Comparison of ENCODE assay signal across 11 cellular contexts in the genomic region with DNA sequence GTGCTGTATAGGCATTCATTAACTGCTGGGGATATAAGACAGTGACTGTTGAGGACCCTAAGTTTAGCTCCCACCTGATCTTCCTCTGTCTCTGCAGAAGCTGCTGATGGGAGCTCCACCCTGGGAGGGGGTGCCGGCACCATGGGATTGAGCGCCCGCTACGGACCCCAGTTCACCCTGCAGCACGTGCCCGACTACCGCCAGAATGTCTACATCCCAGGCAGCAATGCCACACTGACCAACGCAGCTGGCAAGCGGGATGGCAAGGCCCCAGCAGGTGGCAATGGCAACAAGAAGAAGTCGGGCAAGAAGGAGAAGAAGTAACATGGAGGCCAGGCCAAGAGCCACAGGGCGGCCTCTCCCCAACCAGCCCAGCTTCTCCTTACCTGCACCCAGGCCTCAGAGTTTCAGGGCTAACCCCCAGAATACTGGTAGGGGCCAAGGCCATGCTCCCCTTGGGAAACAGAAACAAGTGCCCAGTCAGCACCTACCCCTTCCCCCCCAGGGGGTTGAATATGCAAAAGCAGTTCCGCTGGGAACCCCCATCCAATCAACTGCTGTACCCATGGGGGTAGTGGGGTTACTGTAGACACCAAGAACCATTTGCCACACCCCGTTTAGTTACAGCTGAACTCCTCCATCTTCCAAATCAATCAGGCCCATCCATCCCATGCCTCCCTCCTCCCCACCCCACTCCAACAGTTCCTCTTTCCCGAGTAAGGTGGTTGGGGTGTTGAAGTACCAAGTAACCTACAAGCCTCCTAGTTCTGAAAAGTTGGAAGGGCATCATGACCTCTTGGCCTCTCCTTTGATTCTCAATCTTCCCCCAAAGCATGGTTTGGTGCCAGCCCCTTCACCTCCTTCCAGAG. TPM values are rescaled to one million over a fixed set of nuclear protein-coding genes. Genes with fewer than 3 reads are reported as not detected.
DNase-seq lines count a peak whose midpoint lies in the region; ATAC-seq and TF ChIP-seq lines count a peak whose summit lies in the region.
"Had no signal": no experiment of that assay in that cellular context is flagged by ENCODE, and none has a peak within 500 bp of the region (broad histone marks: within the 10 kb centered on the region; RNA-seq: fewer than 3 reads in every experiment).

No MANE protein-coding gene starts in this region.

- peak; percentile 40 for ATAC-seq in GM19351 (IDR thresholded peaks at IDR 0.05; ENCODE audit: unreplicated experiment)
- peak; percentile 31 for ATAC-seq in HG03469 (IDR thresholded peaks at IDR 0.05; ENCODE audit: unreplicated experiment)
- ATAC-seq in gastroesophageal sphincter = no peak
- ATAC-seq: T-cell had no signal

- no peak overlapping the region for H3K4ac ChIP-seq in H9 (ENCODE audit: low read depth, low read length)

- H2BK15ac ChIP-seq in H9 (ENCODE audit: low read depth, low read length) = no peak overlapping the region

- H3K4me1 Mint-ChIP-seq in Calu3 (ENCODE audit: low read depth, unreplicated experiment) (no peaks in the 10 kb centered on the region), H9 (peaks cover 53 to 59% of the 10 kb centered on the region in 2 experiments)
- H3K4me1 Mint-ChIP-seq in T-helper 2 cell treated with Interferon-gamma antibody and Interleukin-4, amounts not matched to agents 5 μg/mL and 100 μg/mL, for 36 hours (ENCODE audit: low read depth) = peaks cover 26% of the 10 kb centered on the region

- H3K4me3 Mint-ChIP-seq in Calu3 (ENCODE audit: low read depth, unreplicated experiment) = no peak overlapping the region
- H3K4me3 Mint-ChIP-seq in H9 = no peak overlapping the region; a peak in 1 of 5 replicates
- no peak overlapping the region for H3K4me3 Mint-ChIP-seq in T-helper 2 cell treated with Interferon-gamma antibody and Interleukin-4, amounts not matched to agents 5 μg/mL and 100 μg/mL, for 36 hours
- H3K4me3 Mint-ChIP-seq: GM23338 had no signal

- TF ChIP-seq CTCF in Calu3 (IDR thresholded peaks at IDR 0.05; ENCODE audit: unreplicated experiment) (no peak), gastroesophageal sphincter (IDR thresholded peaks at IDR 0.05) (no peak), H9 (conservative IDR thresholded peaks at IDR 0.05) (no peak), PC-9 (conservative IDR thresholded peaks at IDR 0.05) (no peak)

- H4K5ac ChIP-seq in H9 (ENCODE audit: insufficient read length, low read depth, low read length) = no peak overlapping the region

- no peak overlapping the region for H3T11ph ChIP-seq in H9 (ENCODE audit: low read length)

- no peak overlapping the region for H2BK12ac ChIP-seq in H9 (ENCODE audit: insufficient read length, low read depth, low read length)

- H3K9me2 ChIP-seq in PC-9 (ENCODE audit: insufficient read depth) = no peaks in the 10 kb centered on the region

- TF ChIP-seq POLR2A in gastroesophageal sphincter (IDR thresholded peaks at IDR 0.05) = no peak

- H3K27ac Mint-ChIP-seq in Calu3 (ENCODE audit: unreplicated experiment) (peak overlapping the region; percentile 18), H9 (no peak overlapping the region; a peak in 1 of 7 replicates)
- H3K27ac Mint-ChIP-seq in T-helper 2 cell treated with Interferon-gamma antibody and Interleukin-4, amounts not matched to agents 5 μg/mL and 100 μg/mL, for 36 hours = no peak overlapping the region
- H3K27ac Mint-ChIP-seq: GM23338 had no signal

- peaks cover 17% of the 10 kb centered on the region for H3K23me2 ChIP-seq in H9 (ENCODE audit: insufficient read length, low read depth, low read length, poor library complexity, severe bottlenecking)

- no peak overlapping the region for H3K14ac ChIP-seq in H9 (ENCODE audit: insufficient read depth, low read length)

- H3K27ac ChIP-seq in gastroesophageal sphincter = peak overlapping the region in 3 of 4 donors; percentile 6 to 97 (median 94)
- H3K27ac ChIP-seq in H9 (ENCODE audit: insufficient read length, low read depth, low read length) = no peak overlapping the region
- no peak overlapping the region for H3K27ac ChIP-seq in PC-9

- H2BK5ac ChIP-seq in H9 (ENCODE audit: insufficient read length, low read length) = no peak overlapping the region

- H3K79me2 ChIP-seq in H9 (ENCODE audit: insufficient read depth, low read length) = no peaks in the 10 kb centered on the region
- H3K79me2 ChIP-seq in PC-9 (ENCODE audit: low read depth) = no peaks in the 10 kb centered on the region

- no peak overlapping the region for H2BK20ac ChIP-seq in H9 (ENCODE audit: low read depth, low read length, poor library complexity, severe bottlenecking)

- BruUV-seq in Calu3 (replicated peaks; lab: Mats Ljungman, UMichigan) (no TSS peak), PC-9 (replicated peaks; lab: Mats Ljungman, UMichigan) (no TSS peak)

- H3K27me3 ChIP-seq in gastroesophageal sphincter (no peaks in the 10 kb centered on the region), H9 (ENCODE audit: insufficient read depth, low read length) (no peaks in the 10 kb centered on the region), PC-9 (ENCODE audit: insufficient read depth, low read depth) (no peaks in the 10 kb centered on the region)

- peaks cover 61% of the 10 kb centered on the region for H3K36me3 Mint-ChIP-seq in Calu3 (ENCODE audit: insufficient read depth, unreplicated experiment)
- peaks cover 9 to 17% (median 13%) of the 10 kb centered on the region in 3 experiments for H3K36me3 Mint-ChIP-seq in H9 (ENCODE audit: insufficient read depth in 1 of 3, low read depth in 3 of 3)
- H3K36me3 Mint-ChIP-seq in T-helper 2 cell treated with Interferon-gamma antibody and Interleukin-4, amounts not matched to agents 5 μg/mL and 100 μg/mL, for 36 hours (ENCODE audit: low read depth) = peaks cover 16% of the 10 kb centered on the region

- H2BK120ac ChIP-seq in H9 (ENCODE audit: low read depth, low read length, poor library complexity, severe bottlenecking) = no peak overlapping the region

- no peaks in the 10 kb centered on the region for H3K9me3 ChIP-seq in gastroesophageal sphincter
- H3K9me3 ChIP-seq in H9 (ENCODE audit: control insufficient read depth, low read depth, low read length) = no peaks in the 10 kb centered on the region
- H3K9me3 ChIP-seq in PC-9 (ENCODE audit: insufficient read depth, low read depth) = no peaks in the 10 kb centered on the region

- H3K79me1 ChIP-seq in H9 (ENCODE audit: insufficient read depth, low read depth, low read length, poor library complexity, severe bottlenecking) = no peaks in the 10 kb centered on the region

- H3K27me3 Mint-ChIP-seq in Calu3 (ENCODE audit: unreplicated experiment) (no peaks in the 10 kb centered on the region), H9 (ENCODE audit: low read depth) (peaks cover 3% of the 10 kb centered on the region; the same call in 1 of the 2 replicates)
- H3K27me3 Mint-ChIP-seq in T-helper 2 cell treated with Interferon-gamma antibody and Interleukin-4, amounts not matched to agents 5 μg/mL and 100 μg/mL, for 36 hours (ENCODE audit: low read depth) = no peaks in the 10 kb centered on the region
- H3K27me3 Mint-ChIP-seq: T-cell had no signal

- H3K23ac ChIP-seq in H9 (ENCODE audit: insufficient read length, low read depth, low read length) = no peak overlapping the region

- 89% methylated on average over 7 of the region's 14 CpGs; no CpG with 5 or more reads in 1 of the 2 donors for WGBS in gastroesophageal sphincter (ENCODE audit: low coverage in 1 of 2), 2 donors
- no CpG with 5 or more reads among the region's 14 CpGs for WGBS in H9 (ENCODE audit: extremely low coverage, insufficient read length, low lambda C conversion rate)

- H3K4me1 ChIP-seq in gastroesophageal sphincter (peaks cover 9 to 91% (median 47%) of the 10 kb centered on the region in 3 donors), H9 (ENCODE audit: insufficient read depth, low read length) (peaks cover 4% of the 10 kb centered on the region; the same call in 1 of the 2 replicates), PC-9 (replicated peaks; ENCODE audit: insufficient read depth) (peaks cover 24% of the 10 kb centered on the region)

- POLR2A ChIA-PET in PC-9 (lab: Charles Lee; ENCODE audit: unreplicated experiment) = no interaction called here

- DNase-seq in Calu3 (no peak), H9 (no peak), PC-9 (no peak), NCI-H1694 treated with DMSO at 0.1 percent for 48 hours (lab: John Stamatoyannopoulos, UW) (no peak)
- DNase-seq in T-helper 2 cell treated with Interferon-gamma antibody and Interleukin-4, amounts not matched to agents 5 μg/mL and 100 μg/mL, for 36 hours (ENCODE audit: low spot score) = no peak
- DNase-seq: activated naive CD4-positive, alpha-beta T cell treated with Interleukin-2 at 50 U/mL for 16 hours; T-cell had no signal

- no peak overlapping the region for H3K56ac ChIP-seq in H9 (ENCODE audit: insufficient read length, low read depth, low read length)

- no peak overlapping the region for H4K91ac ChIP-seq in H9 (ENCODE audit: insufficient read length, low read depth, low read length)

- TF ChIP-seq EP300 in gastroesophageal sphincter (IDR thresholded peaks at IDR 0.05) = no peak

- H2AK5ac ChIP-seq in H9 (ENCODE audit: insufficient read length, low read length) = no peak overlapping the region

- H3K18ac ChIP-seq in H9 (ENCODE audit: insufficient read length, low read depth, low read length) = no peak overlapping the region

- H4K20me1 ChIP-seq in H9 (ENCODE audit: control insufficient read depth, insufficient read depth, insufficient read length) (no peaks in the 10 kb centered on the region), PC-9 (ENCODE audit: insufficient read depth) (no peaks in the 10 kb centered on the region)

- H4K8ac ChIP-seq in H9 (replicated peaks; ENCODE audit: insufficient read length, low read depth, low read length) = no peak overlapping the region

- intact Hi-C loops in Calu3 (cut with micrococcal nuclease; ENCODE audit: unreplicated experiment) = no loop called here
- intact Hi-C loops in PC-9 (cut with micrococcal nuclease; ENCODE audit: unreplicated experiment) = no loop called here

- CTCF ChIA-PET in Calu3 (lab: Charles Lee) (interaction anchor here (0.7 to 2.0 kb wide), 3 partner anchors 10 to 36 kb away, joined by 3 to 7 read pairs (median 3); a partner anchor contains a TSS), PC-9 (lab: Charles Lee) (no interaction called here)

- H3K36me3 ChIP-seq in gastroesophageal sphincter (peaks cover 0 to 24% of the 10 kb centered on the region in 2 donors), PC-9 (ENCODE audit: low read depth) (no peaks in the 10 kb centered on the region; the same call in 1 of the 2 replicates)

- H2AFZ ChIP-seq in H9 (ENCODE audit: low read length) (no peak overlapping the region), PC-9 (no peak overlapping the region)
- H2AFZ ChIP-seq: GM23338 had no signal

- peaks cover 28% of the 10 kb centered on the region; the same call in 1 of the 2 replicates for H3F3A ChIP-seq in PC-9 (ENCODE audit: insufficient read depth, low read depth)

- H3K4me3 ChIP-seq in gastroesophageal sphincter (no peak overlapping the region), PC-9 (no peak overlapping the region)
- H3K4me3 ChIP-seq: GM23338 had no signal

- H3K4me2 ChIP-seq in H9 (ENCODE audit: insufficient read depth, insufficient read length, low read length) (no peak overlapping the region), PC-9 (no peak overlapping the region)
- H3K4me2 ChIP-seq: GM23338 had no signal

- no peaks in the 10 kb centered on the region for H3K9me3 Mint-ChIP-seq in Calu3 (ENCODE audit: low read depth, unreplicated experiment)
- H3K9me3 Mint-ChIP-seq in H9 = no peaks in the 10 kb centered on the region; a peak in 1 of 5 replicates
- no peaks in the 10 kb centered on the region for H3K9me3 Mint-ChIP-seq in T-helper 2 cell treated with Interferon-gamma antibody and Interleukin-4, amounts not matched to agents 5 μg/mL and 100 μg/mL, for 36 hours
- H3K9me3 Mint-ChIP-seq: GM23338, T-cell had no signal

- H3K9ac ChIP-seq in H9 (ENCODE audit: extremely low read depth, insufficient read length, low read length) = no peak overlapping the region

RNA-seq across cellular contexts. Expression of a gene that starts 22.2 kb away (rescaled TPM):
- 1.5 and 2.1 TPM in 2 replicates for total RNA-seq in Calu3 (2022)
- total RNA-seq in gastroesophageal sphincter = 1 to 10 TPM in 3 of 4 donors, under 1 TPM in 1; 0.07 to 5.1 (median 1.8) TPM
- 0.57 and 0.66 TPM in 2 replicates for total RNA-seq in H9 (2021)
- total RNA-seq in PC-9 (2021) = not detected in 2 replicates
- total RNA-seq: T-cell had no signal

RNA-seq across cellular contexts. Expression of a gene that starts 26.3 kb away (rescaled TPM):
- 1.2 and 2.2 TPM in 2 replicates for total RNA-seq in Calu3 (2022)
- total RNA-seq in gastroesophageal sphincter = 10 to 100 TPM in 1 of 4 donors, 1 to 10 TPM in 2, under 1 TPM in 1; 0.10 to 12.9 (median 2.4) TPM
- total RNA-seq in H9 (2021) = 4.0 and 4.3 TPM in 2 replicates
- total RNA-seq in PC-9 (2021) = not detected in 2 replicates

RNA-seq across cellular contexts. Expression of a gene that starts 35.3 kb away (rescaled TPM):
- total RNA-seq in Calu3 (2022) (49.4 and 73.0 TPM in 2 replicates), gastroesophageal sphincter (10 to 100 TPM; 52.6 to 95.6 (median 63.2) TPM), H9 (2021) (19.8 and 22.6 TPM in 2 replicates), PC-9 (2021) (0.50 and 0.53 TPM in 2 replicates)

Comparison
In these comparisons a context has a peak if more than half of its experiments do, and no peak if none do; other contexts are left out.
1. H3K27ac ChIP-seq: peak in gastroesophageal sphincter (3 of 4); none in H9 (single experiment) and PC-9 (single experiment).
2. RNA of a gene that starts 35.3 kb away (total RNA-seq): 49.4 to 73.0 TPM in Calu3, 52.6 to 95.6 TPM in gastroesophageal sphincter and 19.8 to 22.6 TPM in H9; 0.50 to 0.53 TPM in PC-9; every median in the first group is over 10 times any median in the second.